Comparison of ENCODE assay signal across 8 cellular contexts in the genomic region with DNA sequence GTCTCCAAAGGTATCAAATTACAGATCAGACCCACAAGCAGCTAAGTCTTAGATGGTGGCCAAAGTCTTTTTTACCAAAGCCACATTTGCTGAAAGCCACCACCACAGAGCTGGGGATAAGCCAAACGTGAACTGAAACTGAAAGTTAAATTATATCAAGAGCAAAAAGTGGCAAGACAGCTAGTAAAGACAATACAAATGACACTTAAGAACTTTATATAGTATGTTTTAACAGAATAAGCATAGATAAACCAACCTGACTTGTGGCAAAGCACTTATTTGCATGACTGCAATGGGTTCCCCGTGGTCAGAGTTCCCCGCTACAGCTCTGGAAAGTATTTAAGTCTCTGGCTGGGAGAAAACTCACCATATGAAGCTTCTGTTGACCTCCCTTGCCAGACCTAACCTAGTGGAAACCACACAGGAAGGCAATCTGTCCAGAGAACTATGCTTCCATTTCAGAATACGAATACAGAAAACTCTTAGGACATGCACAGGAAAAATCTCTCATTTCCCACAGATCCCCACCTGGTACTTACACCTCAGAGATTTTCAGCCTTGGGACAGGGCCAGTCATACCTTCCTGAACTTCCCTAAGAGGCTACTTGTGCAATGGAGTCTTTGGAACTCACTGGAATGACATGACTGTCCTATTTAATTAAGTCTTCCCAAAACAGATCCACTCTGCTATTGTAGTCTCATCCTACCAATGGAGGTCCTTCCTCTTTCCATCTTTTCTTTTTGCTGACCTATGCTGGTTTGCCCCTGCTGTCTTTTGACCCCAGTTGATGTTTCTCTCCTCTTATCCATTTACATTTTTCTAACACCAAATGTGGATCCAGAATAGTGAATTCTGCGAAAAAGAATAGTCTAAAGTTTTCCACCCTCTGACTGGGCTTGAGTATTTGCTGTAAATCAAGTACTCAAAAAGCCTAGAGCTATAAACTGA.
DNase-seq lines count a peak whose midpoint lies in the region; ATAC-seq and TF ChIP-seq lines count a peak whose summit lies in the region.

No MANE protein-coding gene starts in this region.

- H3K36me3 Mint-ChIP-seq in activated naive CD8-positive, alpha-beta T cell treated with anti-CD3 and anti-CD28 coated beads, Interleukin-2, amount 10 ng/mL, durations not matched to agents 7 days and 5 days = peaks cover 3% of the 10 kb centered on the region
- peaks cover 0 to 13% (median 8%) of the 10 kb centered on the region in 3 donors for H3K36me3 Mint-ChIP-seq in naive thymus-derived CD8-positive, alpha-beta T cell

- H3K4me3 ChIP-seq in AG10803 (ENCODE audit: low read length) = peak overlapping the region; percentile 23

- H3K4me3 Mint-ChIP-seq in activated naive CD8-positive, alpha-beta T cell treated with anti-CD3 and anti-CD28 coated beads, Interleukin-2, amount 10 ng/mL, durations not matched to agents 7 days and 5 days = peak overlapping the region; percentile 74
- peak overlapping the region; percentile 53 to 86 (median 74) for H3K4me3 Mint-ChIP-seq in naive thymus-derived CD8-positive, alpha-beta T cell

- no peaks in the 10 kb centered on the region for H3K9me3 Mint-ChIP-seq in activated naive CD8-positive, alpha-beta T cell treated with anti-CD3 and anti-CD28 coated beads, Interleukin-2, amount 10 ng/mL, durations not matched to agents 7 days and 5 days
- no peaks in the 10 kb centered on the region for H3K9me3 Mint-ChIP-seq in naive thymus-derived CD8-positive, alpha-beta T cell

- TF ChIP-seq CTCF in AG10803 (conservative IDR thresholded peaks at IDR 0.05; ENCODE audit: low read length) = no peak

- no peaks in the 10 kb centered on the region for H3K27me3 Mint-ChIP-seq in activated naive CD8-positive, alpha-beta T cell treated with anti-CD3 and anti-CD28 coated beads, Interleukin-2, amount 10 ng/mL, durations not matched to agents 7 days and 5 days
- H3K27me3 Mint-ChIP-seq in naive thymus-derived CD8-positive, alpha-beta T cell = no peaks in the 10 kb centered on the region

- peaks cover 28% of the 10 kb centered on the region for H3K4me1 Mint-ChIP-seq in activated naive CD8-positive, alpha-beta T cell treated with anti-CD3 and anti-CD28 coated beads, Interleukin-2, amount 10 ng/mL, durations not matched to agents 7 days and 5 days
- H3K4me1 Mint-ChIP-seq in naive thymus-derived CD8-positive, alpha-beta T cell = peaks cover 15 to 55% (median 38%) of the 10 kb centered on the region in 4 donors

- POLR2A ChIA-PET in activated naive CD8-positive, alpha-beta T cell treated with anti-CD3 and anti-CD28 coated beads, Interleukin-2, amount 10 ng/mL, durations not matched to agents 7 days and 5 days (lab: Charles Lee) = interaction anchor here (0.9 to 2.0 kb wide), 4 partner anchors 160 to 227 kb away, joined by 3 to 16 read pairs (median 4); a partner anchor contains a TSS
- POLR2A ChIA-PET in naive thymus-derived CD8-positive, alpha-beta T cell (lab: Charles Lee) = interaction anchor here (1.1 kb wide), 1 partner anchor 226 kb away, joined by 9 read pairs; a partner anchor contains a TSS

- DNase-seq in AG10803 (ENCODE audit: low read depth) = peak; percentile 8
- DNase-seq in GM19238 (ENCODE audit: insufficient read length, low spot score) = peak; percentile 6
- DNase-seq in activated naive CD8-positive, alpha-beta T cell treated with anti-CD3 and anti-CD28 coated beads, Interleukin-2, amount 10 ng/mL, durations not matched to agents 7 days and 5 days = peak; percentile 35
- DNase-seq in naive thymus-derived CD8-positive, alpha-beta T cell = peak in 4 of 10 donors; percentile 24 to 49 (median 46)
- DNase-seq in NCI-H1092 (lab: John Stamatoyannopoulos, UW) = no peak
- no peak for DNase-seq in SHP77 (lab: John Stamatoyannopoulos, UW)
- DNase-seq in NCI-H1436 (lab: John Stamatoyannopoulos, UW) = no peak

- ATAC-seq in HG03196 (IDR thresholded peaks at IDR 0.05; ENCODE audit: unreplicated experiment) = peak; percentile 92
- ATAC-seq in activated naive CD8-positive, alpha-beta T cell treated with anti-CD3 and anti-CD28 coated beads, Interleukin-2, amount 10 ng/mL, durations not matched to agents 7 days and 5 days (ENCODE audit: low read depth) = peak; percentile 84
- peak; percentile 71 to 79 for ATAC-seq in naive thymus-derived CD8-positive, alpha-beta T cell

- H3K27ac Mint-ChIP-seq in activated naive CD8-positive, alpha-beta T cell treated with anti-CD3 and anti-CD28 coated beads, Interleukin-2, amount 10 ng/mL, durations not matched to agents 7 days and 5 days = peak overlapping the region; percentile 86
- H3K27ac Mint-ChIP-seq in naive thymus-derived CD8-positive, alpha-beta T cell = peak overlapping the region; percentile 72 to 92 (median 88)

Comparison
In these comparisons a context has a peak if more than half of its experiments do, and no peak if none do; other contexts are left out.
1. DNase-seq: peak in AG10803 (single experiment), GM19238 (single experiment) and activated naive CD8-positive, alpha-beta T cell treated with anti-CD3 and anti-CD28 coated beads, Interleukin-2, amount 10 ng/mL, durations not matched to agents 7 days and 5 days (single experiment); none in NCI-H1092 (single experiment), SHP77 (0 of 2) and NCI-H1436 (single experiment).
2. Peak in every context shown above with its lines, with median percentiles within 50 percentile points of each other: ATAC-seq.